17 cellular contexts compared by ENCODE assay signal in genomic region chr2:42598656-42599267, GRCh38. TPM values are rescaled to one million over a fixed set of nuclear protein-coding genes. Genes with fewer than 3 reads are reported as not detected.
A peak's percentile ranks its signal among the peaks of the same experiment; 100 is the strongest.
DNase-seq lines count a peak whose midpoint lies in the region; ATAC-seq and TF ChIP-seq lines count a peak whose summit lies in the region.
"Had no signal": no experiment of that assay in that cellular context is flagged by ENCODE, and none has a peak within 500 bp of the region (broad histone marks: within the 10 kb centered on the region; RNA-seq: fewer than 3 reads in every experiment).

No MANE protein-coding gene starts in this region.

- H3K9me3 ChIP-seq in BE2C: no peaks in the 10 kb centered on the region
- no peaks in the 10 kb centered on the region for H3K9me3 ChIP-seq in PC-9 (ENCODE audit: insufficient read depth, low read depth)
- H3K9me3 ChIP-seq: body of pancreas, spleen had no signal

- peaks cover 38% of the 10 kb centered on the region for H3F3A ChIP-seq in PC-9 (ENCODE audit: insufficient read depth, low read depth)

- POLR2A ChIA-PET in PC-9 (lab: Charles Lee; ENCODE audit: unreplicated experiment): no interaction called here

- H3K27me3 ChIP-seq in BE2C: no peaks in the 10 kb centered on the region
- H3K27me3 ChIP-seq in H7 (ENCODE audit: control insufficient read depth, insufficient read depth, low read length): no peaks in the 10 kb centered on the region
- H3K27me3 ChIP-seq in PC-9 (ENCODE audit: insufficient read depth, low read depth): no peaks in the 10 kb centered on the region
- no peaks in the 10 kb centered on the region for H3K27me3 ChIP-seq in foreskin keratinocyte
- H3K27me3 ChIP-seq: body of pancreas, spleen had no signal

- no TSS peak for BruUV-seq in PC-9 (replicated peaks; lab: Mats Ljungman, UMichigan)

- H3K36me3 ChIP-seq in BE2C (no peaks in the 10 kb centered on the region), H7 (replicated peaks; ENCODE audit: control insufficient read depth, insufficient read depth, low read length) (peaks cover 1% of the 10 kb centered on the region), PC-9 (ENCODE audit: low read depth) (no peaks in the 10 kb centered on the region)

- TF ChIP-seq CTCF in BE2C (IDR thresholded peaks at IDR 0.05; ENCODE audit: low read depth, low read length) (peak; percentile 35; the same call in 1 of the 2 replicates), PC-9 (conservative IDR thresholded peaks at IDR 0.05) (no peak; the same call in 1 of the 2 replicates), foreskin keratinocyte (conservative IDR thresholded peaks at IDR 0.05) (peak; percentile 9), GM10266 (IDR thresholded peaks at IDR 0.05; ENCODE audit: control insufficient read depth, insufficient read depth, low read depth, missing control alignments) (no peak)

- no peak overlapping the region for H2AFZ ChIP-seq in PC-9

- DNase-seq in BE2C (no peak), H7 (peak; percentile 33), PC-9 (no peak), foreskin keratinocyte (no peak), GM10266 (ENCODE audit: extremely low spot score) (no peak)
- DNase-seq: activated naive CD4-positive, alpha-beta T cell treated with anti-CD3 and anti-CD28 coated beads for 36 hours; body of pancreas; hypothalamus; NCI-H2029 treated with DMSO at 0.1 percent for 48 hours; NCI-H774; spleen; T-helper 2 cell had no signal

- CTCF ChIA-PET in PC-9 (lab: Charles Lee): no interaction called here

- ATAC-seq in foreskin keratinocyte: no peak
- no peak for ATAC-seq in HG02981 (IDR thresholded peaks at IDR 0.05; ENCODE audit: unreplicated experiment)
- no peak for ATAC-seq in HG03135 (IDR thresholded peaks at IDR 0.05; ENCODE audit: unreplicated experiment)
- no peak for ATAC-seq in GM19023 (IDR thresholded peaks at IDR 0.05; ENCODE audit: unreplicated experiment)
- ATAC-seq: body of pancreas, left lobe of liver, Right ventricle myocardium inferior had no signal

- no peaks in the 10 kb centered on the region for H3K9me2 ChIP-seq in PC-9 (ENCODE audit: insufficient read depth)

- no peak overlapping the region for H3K4me3 ChIP-seq in BE2C (ENCODE audit: low read depth, low read length)
- no peak overlapping the region for H3K4me3 ChIP-seq in H7 (ENCODE audit: insufficient read depth, low read depth, low read length)
- no peak overlapping the region for H3K4me3 ChIP-seq in PC-9
- H3K4me3 ChIP-seq: body of pancreas, spleen had no signal

- intact Hi-C loops in PC-9 (cut with micrococcal nuclease; ENCODE audit: unreplicated experiment): no loop called here

- peaks cover 41% of the 10 kb centered on the region for H4K20me1 ChIP-seq in PC-9 (ENCODE audit: insufficient read depth)

- H3K4me2 ChIP-seq in PC-9: no peak overlapping the region

- peaks cover 87% of the 10 kb centered on the region for H3K79me2 ChIP-seq in PC-9 (ENCODE audit: low read depth)

- H3K4me1 ChIP-seq in BE2C (no peaks in the 10 kb centered on the region), PC-9 (replicated peaks; ENCODE audit: insufficient read depth) (0 out of 2 replicates have a peak, but pooled peaks cover 4% of the 10 kb centered on the region), foreskin keratinocyte (no peaks in the 10 kb centered on the region)

- H3K27ac ChIP-seq in PC-9: 0 out of 2 replicates have a peak overlapping the region, but pooled peaks have one; percentile 3
- no peak overlapping the region for H3K27ac ChIP-seq in foreskin keratinocyte
- H3K27ac ChIP-seq: body of pancreas had no signal

RNA-seq across cellular contexts. Expression of gene MTA3, which starts 30.3 kb away (rescaled TPM):
- polyA plus RNA-seq in BE2C (2012; ENCODE audit: insufficient read depth, insufficient read length, low read depth): 25.1 TPM
- 51.8 and 59.6 TPM in 2 replicates for total RNA-seq in H7 (2014; rRNA removed; shearing (Covaris generic))
- 58.7 and 89.8 TPM in 2 replicates for total RNA-seq in PC-9 (2021)
- total RNA-seq in foreskin keratinocyte: 24.5 and 25.7 TPM in 2 replicates
- polyA plus RNA-seq in foreskin keratinocyte: 22.6 and 24.0 TPM in 2 replicates

Comparison
In these comparisons a context has a peak if more than half of its experiments do, and no peak if none do; other contexts are left out.
1. CTCF ChIP-seq: peak in BE2C (single experiment) and foreskin keratinocyte (single experiment); none in PC-9 (single experiment) and GM10266 (single experiment).